Comparison of ENCODE assay signal across 22 cellular contexts in genomic region chr5:176161431-176161830, GRCh38.
"Had no signal": no experiment of that assay in that cellular context is flagged by ENCODE, and none has a peak within 500 bp of the region (broad histone marks: within the 10 kb centered on the region; RNA-seq: fewer than 3 reads in every experiment).

No MANE protein-coding gene starts in this region.

- H3K9me3 Mint-ChIP-seq: activated B cell treated with CpG ODN at 0.5 μM for 24 hours; activated CD4-positive, alpha-beta T cell treated with anti-CD3 and anti-CD28 coated beads, Interleukin-2, amount 10 ng/mL, durations not matched to agents 24 days and 14 days; activated naive CD4-positive, alpha-beta T cell treated with anti-CD3 and anti-CD28 coated beads, Interleukin-2, amount 50 U/mL, for 24 hours; activated T-cell treated with anti-CD3 and anti-CD28 coated beads, Interleukin-2, amount 50 U/mL, for 24 hours; activated T-helper 1 cell treated with anti-CD3 and anti-CD28 coated beads, Interleukin-12 subunit alpha, Interleukin-12 subunit beta, Interleukin-2, Interleukin-4 antibody, amounts not matched to agents 30 ng/mL and 10 ng/mL and 1 ng/mL, durations not matched to agents 14 hours and 24 hours and 36 hours had no signal

- H3K4me1 Mint-ChIP-seq: activated B cell treated with CpG ODN at 0.5 μM for 24 hours; activated CD4-positive, alpha-beta T cell treated with anti-CD3 and anti-CD28 coated beads, Interleukin-2, amount 10 ng/mL, durations not matched to agents 24 days and 14 days; activated CD8-positive, alpha-beta memory T cell treated with anti-CD3 and anti-CD28 coated beads, Interleukin-2, amount 10 ng/mL, durations not matched to agents 7 days and 5 days; activated naive CD4-positive, alpha-beta T cell treated with anti-CD3 and anti-CD28 coated beads, Interleukin-2, amount 50 U/mL, for 24 hours had no signal

- H3K27me3 ChIP-seq: body of pancreas, Peyer's patch had no signal

- H3K36me3 ChIP-seq: Peyer's patch, SJSA1 had no signal

- H3K27ac Mint-ChIP-seq: activated B cell treated with CpG ODN at 0.5 μM for 24 hours; activated CD4-positive, alpha-beta T cell treated with anti-CD3 and anti-CD28 coated beads, Interleukin-2, amount 10 ng/mL, durations not matched to agents 24 days and 14 days; activated CD8-positive, alpha-beta memory T cell treated with anti-CD3 and anti-CD28 coated beads, Interleukin-2, amount 10 ng/mL, durations not matched to agents 7 days and 5 days; activated naive CD4-positive, alpha-beta T cell treated with anti-CD3 and anti-CD28 coated beads, Interleukin-2, amount 50 U/mL, for 24 hours; activated T-cell treated with anti-CD3 and anti-CD28 coated beads, Interleukin-2, amount 50 U/mL, for 24 hours; activated T-helper 1 cell treated with anti-CD3 and anti-CD28 coated beads, Interleukin-12 subunit alpha, Interleukin-12 subunit beta, Interleukin-2, Interleukin-4 antibody, amounts not matched to agents 30 ng/mL and 10 ng/mL and 1 ng/mL, durations not matched to agents 14 hours and 24 hours and 36 hours; T-helper 17 cell had no signal

- H3K4me3 ChIP-seq: body of pancreas, Peyer's patch, SJSA1 had no signal

- DNase-seq: activated B cell treated with CpG ODN at 0.5 μM for 24 hours; activated CD4-positive, alpha-beta T cell treated with anti-CD3 and anti-CD28 coated beads for 1 hour; activated CD4-positive, alpha-beta T cell treated with anti-CD3 and anti-CD28 coated beads, Interleukin-2, amount 10 ng/mL, durations not matched to agents 24 days and 14 days; activated CD4-positive, alpha-beta T cell treated with anti-CD3 and anti-CD28 coated beads, Interleukin-2, amount 50 U/mL, for 48 hours; activated CD8-positive, alpha-beta memory T cell treated with anti-CD3 and anti-CD28 coated beads, Interleukin-2, amount 10 ng/mL, durations not matched to agents 7 days and 5 days; activated effector memory CD4-positive, alpha-beta T cell treated with Interleukin-2 at 50 U/mL for 16 hours; activated naive CD4-positive, alpha-beta T cell; activated T-cell treated with anti-CD3 and anti-CD28 coated beads, Interleukin-2, amount 50 U/mL, for 24 hours; Karpas-422; NCI-H1105 treated with DMSO at 0.1 percent for 48 hours; NCI-H1436 treated with DMSO at 0.1 percent for 48 hours; NCI-H187; NCI-H2081; NCI-H524; Peyer's patch; SHP77; T-helper 17 cell; T-helper 9 cell had no signal

- H3K4me3 Mint-ChIP-seq: activated B cell treated with CpG ODN at 0.5 μM for 24 hours; activated CD4-positive, alpha-beta T cell treated with anti-CD3 and anti-CD28 coated beads, Interleukin-2, amount 10 ng/mL, durations not matched to agents 24 days and 14 days; activated CD8-positive, alpha-beta memory T cell treated with anti-CD3 and anti-CD28 coated beads, Interleukin-2, amount 10 ng/mL, durations not matched to agents 7 days and 5 days; activated naive CD4-positive, alpha-beta T cell treated with anti-CD3 and anti-CD28 coated beads, Interleukin-2, amount 50 U/mL, for 24 hours; activated T-cell treated with anti-CD3 and anti-CD28 coated beads, Interleukin-2, amount 50 U/mL, for 24 hours; activated T-helper 1 cell treated with anti-CD3 and anti-CD28 coated beads, Interleukin-12 subunit alpha, Interleukin-12 subunit beta, Interleukin-2, Interleukin-4 antibody, amounts not matched to agents 30 ng/mL and 10 ng/mL and 1 ng/mL, durations not matched to agents 14 hours and 24 hours and 36 hours; T-helper 17 cell had no signal

- H3K9me3 ChIP-seq: body of pancreas, Peyer's patch, SJSA1 had no signal

- H3K36me3 Mint-ChIP-seq: activated CD8-positive, alpha-beta memory T cell treated with anti-CD3 and anti-CD28 coated beads, Interleukin-2, amount 10 ng/mL, durations not matched to agents 7 days and 5 days; activated naive CD4-positive, alpha-beta T cell treated with anti-CD3 and anti-CD28 coated beads, Interleukin-2, amount 50 U/mL, for 24 hours had no signal

- ATAC-seq: activated CD8-positive, alpha-beta memory T cell treated with anti-CD3 and anti-CD28 coated beads, Interleukin-2, amount 10 ng/mL, durations not matched to agents 7 days and 5 days; body of pancreas; T-helper 17 cell had no signal
